Comparison of ENCODE assay signal across 8 cellular contexts in genomic region chr16:67968440-67969285, GRCh38. TPM values are rescaled to one million over a fixed set of nuclear protein-coding genes. Genes with fewer than 3 reads are reported as not detected.
DNase-seq lines count a peak whose midpoint lies in the region; ATAC-seq lines count a peak whose summit lies in the region.

TSS of gene SLC12A4 (minus strand) at chr16:67968637. CDS start at chr16:67968553, 84 bp downstream.

- peak; percentile 58 for DNase-seq in Ammon's horn (ENCODE audit: low spot score)
- DNase-seq in GM19240 (ENCODE audit: insufficient read length, low spot score), result peak; percentile 93
- peak; percentile 88 for DNase-seq in RKO (ENCODE audit: low spot score)
- peak; percentile 86 for DNase-seq in activated T-helper 2 cell treated with anti-CD3 and anti-CD28 coated beads, Interferon-gamma antibody, Interleukin-2, Interleukin-4, amounts not matched to agents 10 μg/mL and 5 μg/mL and 100 μg/mL, durations not matched to agents 14 hours and 24 hours and 36 hours (ENCODE audit: low spot score)
- peak; percentile 60 for DNase-seq in fibroblast of peridontal ligament (ENCODE audit: extremely low read depth)
- DNase-seq in natural killer cell treated with Interleukin-12 subunit alpha and Interleukin-12 subunit beta and Interleukin-15 and Interleukin-18, amount 100 ng/mL, for 72 hours (ENCODE audit: low spot score), result peak; percentile 92
- peak; percentile 96 for DNase-seq in stimulated activated naive CD8-positive, alpha-beta T cell treated with anti-CD3 and anti-CD28 coated beads, Interleukin-15, Interleukin-2, amounts not matched to agents 100 U/mL and 50 U/mL, for 24 hours

- peak within 1 kb of the TSS; percentile 88 for H3K27ac Mint-ChIP-seq in activated T-helper 2 cell treated with anti-CD3 and anti-CD28 coated beads, Interferon-gamma antibody, Interleukin-2, Interleukin-4, amounts not matched to agents 10 μg/mL and 5 μg/mL and 100 μg/mL, durations not matched to agents 14 hours and 24 hours and 36 hours
- H3K27ac Mint-ChIP-seq in natural killer cell treated with Interleukin-12 subunit alpha and Interleukin-12 subunit beta and Interleukin-15 and Interleukin-18, amount 100 ng/mL, for 72 hours, result peak within 1 kb of the TSS; percentile 89 to 95

- no peaks in the 10 kb centered on the region for H3K9me3 Mint-ChIP-seq in activated T-helper 2 cell treated with anti-CD3 and anti-CD28 coated beads, Interferon-gamma antibody, Interleukin-2, Interleukin-4, amounts not matched to agents 10 μg/mL and 5 μg/mL and 100 μg/mL, durations not matched to agents 14 hours and 24 hours and 36 hours
- no peaks in the 10 kb centered on the region for H3K9me3 Mint-ChIP-seq in natural killer cell treated with Interleukin-12 subunit alpha and Interleukin-12 subunit beta and Interleukin-15 and Interleukin-18, amount 100 ng/mL, for 72 hours

- H3K4me3 Mint-ChIP-seq in activated T-helper 2 cell treated with anti-CD3 and anti-CD28 coated beads, Interferon-gamma antibody, Interleukin-2, Interleukin-4, amounts not matched to agents 10 μg/mL and 5 μg/mL and 100 μg/mL, durations not matched to agents 14 hours and 24 hours and 36 hours (ENCODE audit: low read depth), result peak within 1 kb of the TSS; percentile 100
- peak within 1 kb of the TSS; percentile 97 for H3K4me3 Mint-ChIP-seq in natural killer cell treated with Interleukin-12 subunit alpha and Interleukin-12 subunit beta and Interleukin-15 and Interleukin-18, amount 100 ng/mL, for 72 hours

- H3K27me3 Mint-ChIP-seq in activated T-helper 2 cell treated with anti-CD3 and anti-CD28 coated beads, Interferon-gamma antibody, Interleukin-2, Interleukin-4, amounts not matched to agents 10 μg/mL and 5 μg/mL and 100 μg/mL, durations not matched to agents 14 hours and 24 hours and 36 hours (ENCODE audit: low read depth), result no peaks in the 10 kb centered on the region
- H3K27me3 Mint-ChIP-seq in natural killer cell treated with Interleukin-12 subunit alpha and Interleukin-12 subunit beta and Interleukin-15 and Interleukin-18, amount 100 ng/mL, for 72 hours, result no peaks in the 10 kb centered on the region

- intact Hi-C loops in activated T-helper 2 cell treated with anti-CD3 and anti-CD28 coated beads, Interferon-gamma antibody, Interleukin-2, Interleukin-4, amounts not matched to agents 10 μg/mL and 5 μg/mL and 100 μg/mL, durations not matched to agents 14 hours and 24 hours and 36 hours (cut with micrococcal nuclease), result loop anchor here (1.0 to 2.0 kb wide), 2 partner anchors 16 to 33 kb away; no protein-coding TSS in a partner anchor

- peaks cover 27% of the 10 kb centered on the region for H3K4me1 Mint-ChIP-seq in activated T-helper 2 cell treated with anti-CD3 and anti-CD28 coated beads, Interferon-gamma antibody, Interleukin-2, Interleukin-4, amounts not matched to agents 10 μg/mL and 5 μg/mL and 100 μg/mL, durations not matched to agents 14 hours and 24 hours and 36 hours (ENCODE audit: low read depth)
- peaks cover 13 to 21% of the 10 kb centered on the region in 2 donors for H3K4me1 Mint-ChIP-seq in natural killer cell treated with Interleukin-12 subunit alpha and Interleukin-12 subunit beta and Interleukin-15 and Interleukin-18, amount 100 ng/mL, for 72 hours (ENCODE audit: low read depth in 2 of 2)

- peak; percentile 51 for ATAC-seq in HG03457 (IDR thresholded peaks at IDR 0.05; ENCODE audit: unreplicated experiment)
- ATAC-seq in natural killer cell treated with Interleukin-12 subunit alpha and Interleukin-12 subunit beta and Interleukin-15 and Interleukin-18, amount 100 ng/mL, for 72 hours, result peak; percentile 94 to 96
- peak; percentile 95 for ATAC-seq in stimulated activated naive CD8-positive, alpha-beta T cell treated with anti-CD3 and anti-CD28 coated beads, Interleukin-15, Interleukin-2, amounts not matched to agents 100 U/mL and 50 U/mL, for 24 hours

- peaks cover 4% of the 10 kb centered on the region for H3K36me3 Mint-ChIP-seq in activated T-helper 2 cell treated with anti-CD3 and anti-CD28 coated beads, Interferon-gamma antibody, Interleukin-2, Interleukin-4, amounts not matched to agents 10 μg/mL and 5 μg/mL and 100 μg/mL, durations not matched to agents 14 hours and 24 hours and 36 hours (ENCODE audit: low read depth)
- no peaks in the 10 kb centered on the region for H3K36me3 Mint-ChIP-seq in natural killer cell treated with Interleukin-12 subunit alpha and Interleukin-12 subunit beta and Interleukin-15 and Interleukin-18, amount 100 ng/mL, for 72 hours

RNA-seq across cellular contexts. Expression of gene SLC12A4, which starts in this region (rescaled TPM):
- total RNA-seq in activated T-helper 2 cell treated with anti-CD3 and anti-CD28 coated beads, Interferon-gamma antibody, Interleukin-2, Interleukin-4, amounts not matched to agents 10 μg/mL and 5 μg/mL and 100 μg/mL, durations not matched to agents 14 hours and 24 hours and 36 hours, result 46.2 and 47.1 TPM in 2 replicates
- 10 to 100 TPM; 32.9 to 84.4 TPM for total RNA-seq in natural killer cell treated with Interleukin-12 subunit alpha and Interleukin-12 subunit beta and Interleukin-15 and Interleukin-18, amount 100 ng/mL, for 72 hours

Comparison
In these comparisons a context has a peak if more than half of its experiments do, and no peak if none do; other contexts are left out.
1. Peak in every context shown above with its lines: DNase-seq and ATAC-seq.